In genomic region chr2:161564906-161565305, GRCh38 we compare ENCODE assay signal across 9 cellular contexts. TPM values are rescaled to one million over a fixed set of nuclear protein-coding genes. Genes with fewer than 3 reads are reported as not detected.
"Had no signal": no experiment of that assay in that cellular context is flagged by ENCODE, and none has a peak within 500 bp of the region (broad histone marks: within the 10 kb centered on the region; RNA-seq: fewer than 3 reads in every experiment).

No MANE protein-coding gene starts in this region.

- DNase-seq: IMR-90, KBM-7, KG1 had no signal

- H3K27ac Mint-ChIP-seq: IgD-negative memory B cell had no signal

- H3K36me3 Mint-ChIP-seq: IgD-negative memory B cell had no signal

- H3K27ac ChIP-seq: HL-60, KMS-11 had no signal

- H3K9ac ChIP-seq: KMS-11 had no signal

- FAIRE-seq: HTR-8/SVneo had no signal

- H3K4me1 Mint-ChIP-seq: IgD-negative memory B cell had no signal

- H3K4me2 ChIP-seq: KMS-11 had no signal

RNA-seq across cellular contexts. Expression of gene SLC4A10, which starts 59.3 kb away (rescaled TPM):
- total RNA-seq: HT-29, HT1080, IMR-90 had no signal
- polyA plus RNA-seq: IMR-90 had no signal
